8 cellular contexts compared by ENCODE assay signal in the genomic region with DNA sequence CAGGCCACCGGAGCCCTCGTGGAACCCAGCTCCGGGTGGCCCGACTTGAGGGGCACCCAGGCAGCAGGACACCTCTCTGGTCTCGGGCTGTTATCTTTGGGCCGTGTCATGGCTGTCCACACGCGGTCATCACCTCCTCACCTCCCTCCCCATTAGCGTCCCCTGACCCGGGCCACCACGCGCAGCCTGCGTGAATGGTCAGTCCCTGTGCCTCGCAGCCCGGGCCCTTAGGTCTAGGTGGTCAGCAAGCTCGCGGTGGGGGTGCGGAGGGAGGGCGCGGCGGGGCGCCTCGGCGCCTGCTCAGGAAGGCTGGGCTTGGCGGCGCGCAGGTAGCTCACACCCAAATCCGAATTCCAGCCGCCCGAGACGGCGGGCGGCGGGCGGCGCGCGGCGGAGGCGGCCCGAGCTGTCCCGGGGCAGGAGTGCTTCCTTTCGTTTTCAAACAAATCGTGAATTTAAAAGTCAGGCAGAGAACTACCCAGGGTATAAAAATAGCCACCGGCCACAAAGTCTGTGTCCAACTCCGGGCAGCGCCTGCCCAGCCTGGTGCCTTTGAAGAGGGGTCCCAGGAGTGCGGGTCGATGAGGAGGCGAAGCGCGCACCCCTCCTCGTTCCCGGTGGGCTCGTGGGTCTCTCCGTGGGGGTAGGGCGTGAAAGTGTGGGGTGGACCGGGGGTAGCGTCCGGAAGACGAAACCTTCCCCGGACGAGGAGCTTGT. TPM values are rescaled to one million over a fixed set of nuclear protein-coding genes. Genes with fewer than 3 reads are reported as not detected.
DNase-seq lines count a peak whose midpoint lies in the region; ATAC-seq and TF ChIP-seq lines count a peak whose summit lies in the region.

No MANE protein-coding gene starts in this region.

- no peaks in the 10 kb centered on the region for H3K9me3 ChIP-seq in spleen

- no peaks in the 10 kb centered on the region for H3K27me3 Mint-ChIP-seq in Calu3 (ENCODE audit: unreplicated experiment)

- peaks cover 12 to 78% (median 52%) of the 10 kb centered on the region in 6 donors for H3K4me1 ChIP-seq in spleen

- CTCF ChIA-PET in Calu3 (lab: Charles Lee), result interaction anchor here (0.6 kb wide), 1 partner anchor 154 kb away, joined by 3 read pairs; no protein-coding TSS in a partner anchor

- BruUV-seq in Calu3 (replicated peaks; lab: Mats Ljungman, UMichigan), result no TSS peak

- H3K27ac Mint-ChIP-seq in Calu3 (ENCODE audit: unreplicated experiment), result no peak overlapping the region

- peaks cover 15% of the 10 kb centered on the region for H3K36me3 Mint-ChIP-seq in Calu3 (ENCODE audit: insufficient read depth, unreplicated experiment)

- TF ChIP-seq CTCF in Calu3 (IDR thresholded peaks at IDR 0.05; ENCODE audit: unreplicated experiment) (no peak), brain microvascular endothelial cell (IDR thresholded peaks at IDR 0.05; ENCODE audit: low read depth, low read length, missing control alignments) (no peak), spleen (IDR thresholded peaks at IDR 0.05 in 8 of 11, conservative IDR thresholded peaks at IDR 0.05 in 3 of 11) (no peak)

- no peaks in the 10 kb centered on the region for H3K36me3 ChIP-seq in brain microvascular endothelial cell (replicated peaks)
- no peaks in the 10 kb centered on the region for H3K36me3 ChIP-seq in spleen

- peak overlapping the region; percentile 54 for H3K4me3 Mint-ChIP-seq in Calu3 (ENCODE audit: low read depth, unreplicated experiment)

- 3 to 5% (median 4%) methylated on average over 26 to 63 of the region's 63 CpGs for WGBS in spleen, 5 donors

- in situ Hi-C loops in brain microvascular endothelial cell (cut with HindIII; ENCODE audit: low pct_ligation_motif_present, low sequenced_read_pairs), result no loop called here

- H3K27me3 ChIP-seq in brain microvascular endothelial cell (replicated peaks) (no peaks in the 10 kb centered on the region), spleen (replicated peaks in 1 of 7) (peaks cover 0 to 9% (median 0%) of the 10 kb centered on the region in 7 donors)

- H3K9me3 Mint-ChIP-seq in Calu3 (ENCODE audit: low read depth, unreplicated experiment), result no peaks in the 10 kb centered on the region

- ATAC-seq in HG02852 (IDR thresholded peaks at IDR 0.05; ENCODE audit: unreplicated experiment), result no peak
- no peak for ATAC-seq in GM21390 (IDR thresholded peaks at IDR 0.05; ENCODE audit: unreplicated experiment)

- H3K4me3 ChIP-seq in brain microvascular endothelial cell (ENCODE audit: low read depth, low read length), result peak overlapping the region; percentile 68
- H3K4me3 ChIP-seq in spleen, result peak overlapping the region; percentile 38 to 85 (median 68)

- DNase-seq in Calu3, result peak; percentile 37
- peak; percentile 18 for DNase-seq in NCI-H226
- no peak for DNase-seq in brain microvascular endothelial cell
- DNase-seq in iris pigment epithelial cell (ENCODE audit: low read depth), result peak; percentile 52
- peak; percentile 89 for DNase-seq in spleen
- no peak for DNase-seq in COLO829 (ENCODE audit: low spot score)

- intact Hi-C loops in Calu3 (cut with micrococcal nuclease; ENCODE audit: unreplicated experiment) (loop anchor here (10.0 kb wide), 1 partner anchor 110 kb away; no protein-coding TSS in a partner anchor), spleen (cut with DNase I; ENCODE audit: low total_unique reads) (loop anchor here (10.0 kb wide), 1 partner anchor 150 kb away; no protein-coding TSS in a partner anchor)

- H3K4me1 Mint-ChIP-seq in Calu3 (ENCODE audit: low read depth, unreplicated experiment), result peaks cover 15% of the 10 kb centered on the region

- H3K27ac ChIP-seq in brain microvascular endothelial cell, result peak overlapping the region; percentile 75
- peak overlapping the region; percentile 58 to 93 (median 88) for H3K27ac ChIP-seq in spleen

- no peak for TF ChIP-seq POLR2A in spleen (IDR thresholded peaks at IDR 0.05)

RNA-seq across cellular contexts. Expression of gene RXRA, which starts 1.0 kb away (rescaled TPM):
- total RNA-seq in Calu3 (2022) (15.0 and 20.4 TPM in 2 replicates), spleen (100 to 1,000 TPM in 2 of 7 donors, 10 to 100 TPM in 5; 67.7 to 116 (median 95.6) TPM)
- 10 to 100 TPM; 10.9 to 40.4 (median 11.9) TPM for polyA plus RNA-seq in spleen

Comparison
In these comparisons a context has a peak if more than half of its experiments do, and no peak if none do; other contexts are left out.
1. DNase-seq: peak in Calu3 (single experiment), NCI-H226 (single experiment), iris pigment epithelial cell (single experiment) and spleen (single experiment); none in brain microvascular endothelial cell (single experiment) and COLO829 (single experiment).